In the genomic region with DNA sequence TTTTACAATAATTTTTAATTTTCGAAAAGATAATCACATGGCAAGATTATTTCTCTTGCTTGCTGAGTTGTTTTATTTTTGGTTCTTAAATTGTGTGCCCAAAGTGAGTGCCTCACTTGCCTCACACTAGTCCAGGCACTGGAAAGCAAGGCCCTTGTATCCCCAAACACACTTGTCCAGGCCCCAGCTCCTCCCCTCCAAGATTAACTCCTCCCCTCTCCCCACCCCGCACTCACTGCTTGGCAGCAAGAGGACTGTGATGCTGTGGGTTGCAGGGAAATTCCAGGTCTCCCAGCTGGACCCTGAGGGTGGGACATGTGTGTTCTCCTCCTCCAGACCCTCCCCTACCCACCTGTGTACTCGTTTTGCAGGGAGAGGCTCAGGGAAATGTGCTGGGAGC, we compare ENCODE assay signal across 2 cellular contexts.
TF ChIP-seq lines count a peak whose summit lies in the region.

No MANE protein-coding gene starts in this region.

TF ChIP-seq in HCT116, 20 proteins besides CTCF, POLR2A, EP300 and RAD21:
- TF ChIP-seq SIN3A (IDR thresholded peaks at IDR 0.05; ENCODE audit: low read depth), result no peak
- TF ChIP-seq, protein P1, sequence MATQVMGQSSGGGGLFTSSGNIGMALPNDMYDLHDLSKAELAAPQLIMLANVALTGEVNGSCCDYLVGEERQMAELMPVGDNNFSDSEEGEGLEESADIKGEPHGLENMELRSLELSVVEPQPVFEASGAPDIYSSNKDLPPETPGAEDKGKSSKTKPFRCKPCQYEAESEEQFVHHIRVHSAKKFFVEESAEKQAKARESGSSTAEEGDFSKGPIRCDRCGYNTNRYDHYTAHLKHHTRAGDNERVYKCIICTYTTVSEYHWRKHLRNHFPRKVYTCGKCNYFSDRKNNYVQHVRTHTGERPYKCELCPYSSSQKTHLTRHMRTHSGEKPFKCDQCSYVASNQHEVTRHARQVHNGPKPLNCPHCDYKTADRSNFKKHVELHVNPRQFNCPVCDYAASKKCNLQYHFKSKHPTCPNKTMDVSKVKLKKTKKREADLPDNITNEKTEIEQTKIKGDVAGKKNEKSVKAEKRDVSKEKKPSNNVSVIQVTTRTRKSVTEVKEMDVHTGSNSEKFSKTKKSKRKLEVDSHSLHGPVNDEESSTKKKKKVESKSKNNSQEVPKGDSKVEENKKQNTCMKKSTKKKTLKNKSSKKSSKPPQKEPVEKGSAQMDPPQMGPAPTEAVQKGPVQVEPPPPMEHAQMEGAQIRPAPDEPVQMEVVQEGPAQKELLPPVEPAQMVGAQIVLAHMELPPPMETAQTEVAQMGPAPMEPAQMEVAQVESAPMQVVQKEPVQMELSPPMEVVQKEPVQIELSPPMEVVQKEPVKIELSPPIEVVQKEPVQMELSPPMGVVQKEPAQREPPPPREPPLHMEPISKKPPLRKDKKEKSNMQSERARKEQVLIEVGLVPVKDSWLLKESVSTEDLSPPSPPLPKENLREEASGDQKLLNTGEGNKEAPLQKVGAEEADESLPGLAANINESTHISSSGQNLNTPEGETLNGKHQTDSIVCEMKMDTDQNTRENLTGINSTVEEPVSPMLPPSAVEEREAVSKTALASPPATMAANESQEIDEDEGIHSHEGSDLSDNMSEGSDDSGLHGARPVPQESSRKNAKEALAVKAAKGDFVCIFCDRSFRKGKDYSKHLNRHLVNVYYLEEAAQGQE (IDR thresholded peaks at IDR 0.05; ENCODE audit: low read depth), result no peak
- no peak for TF ChIP-seq YY1 (IDR thresholded peaks at IDR 0.05; ENCODE audit: extremely low read depth, insufficient replicate concordance, low read depth, low read length)
- no peak for TF ChIP-seq EGR1 (IDR thresholded peaks at IDR 0.05; ENCODE audit: low read depth)
- no peak for TF ChIP-seq ELF1 (IDR thresholded peaks at IDR 0.05; ENCODE audit: borderline replicate concordance, low read depth)
- TF ChIP-seq, protein P2, sequence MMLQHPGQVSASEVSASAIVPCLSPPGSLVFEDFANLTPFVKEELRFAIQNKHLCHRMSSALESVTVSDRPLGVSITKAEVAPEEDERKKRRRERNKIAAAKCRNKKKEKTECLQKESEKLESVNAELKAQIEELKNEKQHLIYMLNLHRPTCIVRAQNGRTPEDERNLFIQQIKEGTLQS (IDR thresholded peaks at IDR 0.05), result no peak
- no peak for TF ChIP-seq SRF (IDR thresholded peaks at IDR 0.05; ENCODE audit: low read depth)
- TF ChIP-seq FOSL1 (IDR thresholded peaks at IDR 0.05; ENCODE audit: low read depth), result no peak
- TF ChIP-seq EZH2phosphoT487 (IDR thresholded peaks at IDR 0.05; ENCODE audit: borderline replicate concordance), result no peak
- TF ChIP-seq TCF7L2 (IDR thresholded peaks at IDR 0.05; ENCODE audit: borderline replicate concordance, extremely low read depth, insufficient read depth, insufficient read length), result no peak
- TF ChIP-seq, protein P3, sequence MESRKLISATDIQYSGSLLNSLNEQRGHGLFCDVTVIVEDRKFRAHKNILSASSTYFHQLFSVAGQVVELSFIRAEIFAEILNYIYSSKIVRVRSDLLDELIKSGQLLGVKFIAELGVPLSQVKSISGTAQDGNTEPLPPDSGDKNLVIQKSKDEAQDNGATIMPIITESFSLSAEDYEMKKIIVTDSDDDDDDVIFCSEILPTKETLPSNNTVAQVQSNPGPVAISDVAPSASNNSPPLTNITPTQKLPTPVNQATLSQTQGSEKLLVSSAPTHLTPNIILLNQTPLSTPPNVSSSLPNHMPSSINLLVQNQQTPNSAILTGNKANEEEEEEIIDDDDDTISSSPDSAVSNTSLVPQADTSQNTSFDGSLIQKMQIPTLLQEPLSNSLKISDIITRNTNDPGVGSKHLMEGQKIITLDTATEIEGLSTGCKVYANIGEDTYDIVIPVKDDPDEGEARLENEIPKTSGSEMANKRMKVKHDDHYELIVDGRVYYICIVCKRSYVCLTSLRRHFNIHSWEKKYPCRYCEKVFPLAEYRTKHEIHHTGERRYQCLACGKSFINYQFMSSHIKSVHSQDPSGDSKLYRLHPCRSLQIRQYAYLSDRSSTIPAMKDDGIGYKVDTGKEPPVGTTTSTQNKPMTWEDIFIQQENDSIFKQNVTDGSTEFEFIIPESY (IDR thresholded peaks at IDR 0.05; ENCODE audit: extremely low read depth, insufficient replicate concordance, low read length), result no peak
- TF ChIP-seq EZH2 (IDR thresholded peaks at IDR 0.05), result no peak
- TF ChIP-seq MAX (IDR thresholded peaks at IDR 0.05), result no peak
- no peak for TF ChIP-seq SP1 (IDR thresholded peaks at IDR 0.05; ENCODE audit: low read depth)

TF ChIP-seq in K562, 482 proteins besides CTCF, POLR2A, EP300 and RAD21:
- TF ChIP-seq ID3 (CRISPR knock-in tag; IDR thresholded peaks at IDR 0.05), result no peak
- no peak for TF ChIP-seq ID3 (tag; IDR thresholded peaks at IDR 0.05)
- TF ChIP-seq ZNF197 (CRISPR knock-in tag; IDR thresholded peaks at IDR 0.05; ENCODE audit: low read depth), result no peak
- TF ChIP-seq ZNF12 (CRISPR knock-in tag; IDR thresholded peaks at IDR 0.05), result no peak
- TF ChIP-seq HNRNPH1 (optimal IDR thresholded peaks at IDR 0.05; ENCODE audit: low read depth, low read length), result no peak
- no peak for TF ChIP-seq FUS (optimal IDR thresholded peaks at IDR 0.05; ENCODE audit: low read depth, low read length)
- TF ChIP-seq PRPF4 (IDR thresholded peaks at IDR 0.05; ENCODE audit: insufficient read depth, low read depth, low read length, poor library complexity, severe bottlenecking), result no peak
- TF ChIP-seq, protein P4, sequence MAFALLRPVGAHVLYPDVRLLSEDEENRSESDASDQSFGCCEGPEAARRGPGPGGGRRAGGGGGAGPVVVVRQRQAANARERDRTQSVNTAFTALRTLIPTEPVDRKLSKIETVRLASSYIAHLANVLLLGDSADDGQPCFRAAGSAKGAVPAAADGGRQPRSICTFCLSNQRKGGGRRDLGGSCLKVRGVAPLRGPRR (CRISPR knock-in tag; IDR thresholded peaks at IDR 0.05), result no peak
- TF ChIP-seq, protein P5, sequence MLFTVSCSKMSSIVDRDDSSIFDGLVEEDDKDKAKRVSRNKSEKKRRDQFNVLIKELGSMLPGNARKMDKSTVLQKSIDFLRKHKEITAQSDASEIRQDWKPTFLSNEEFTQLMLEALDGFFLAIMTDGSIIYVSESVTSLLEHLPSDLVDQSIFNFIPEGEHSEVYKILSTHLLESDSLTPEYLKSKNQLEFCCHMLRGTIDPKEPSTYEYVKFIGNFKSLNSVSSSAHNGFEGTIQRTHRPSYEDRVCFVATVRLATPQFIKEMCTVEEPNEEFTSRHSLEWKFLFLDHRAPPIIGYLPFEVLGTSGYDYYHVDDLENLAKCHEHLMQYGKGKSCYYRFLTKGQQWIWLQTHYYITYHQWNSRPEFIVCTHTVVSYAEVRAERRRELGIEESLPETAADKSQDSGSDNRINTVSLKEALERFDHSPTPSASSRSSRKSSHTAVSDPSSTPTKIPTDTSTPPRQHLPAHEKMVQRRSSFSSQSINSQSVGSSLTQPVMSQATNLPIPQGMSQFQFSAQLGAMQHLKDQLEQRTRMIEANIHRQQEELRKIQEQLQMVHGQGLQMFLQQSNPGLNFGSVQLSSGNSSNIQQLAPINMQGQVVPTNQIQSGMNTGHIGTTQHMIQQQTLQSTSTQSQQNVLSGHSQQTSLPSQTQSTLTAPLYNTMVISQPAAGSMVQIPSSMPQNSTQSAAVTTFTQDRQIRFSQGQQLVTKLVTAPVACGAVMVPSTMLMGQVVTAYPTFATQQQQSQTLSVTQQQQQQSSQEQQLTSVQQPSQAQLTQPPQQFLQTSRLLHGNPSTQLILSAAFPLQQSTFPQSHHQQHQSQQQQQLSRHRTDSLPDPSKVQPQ (CRISPR knock-in tag; IDR thresholded peaks at IDR 0.05; ENCODE audit: borderline replicate concordance), result no peak
- TF ChIP-seq HOXB6 (CRISPR knock-in tag; IDR thresholded peaks at IDR 0.05; ENCODE audit: borderline replicate concordance), result no peak
- no peak for TF ChIP-seq MTA2 (IDR thresholded peaks at IDR 0.05; ENCODE audit: low read depth)
